ENCODE assay signal across 8 cellular contexts in the genomic region with DNA sequence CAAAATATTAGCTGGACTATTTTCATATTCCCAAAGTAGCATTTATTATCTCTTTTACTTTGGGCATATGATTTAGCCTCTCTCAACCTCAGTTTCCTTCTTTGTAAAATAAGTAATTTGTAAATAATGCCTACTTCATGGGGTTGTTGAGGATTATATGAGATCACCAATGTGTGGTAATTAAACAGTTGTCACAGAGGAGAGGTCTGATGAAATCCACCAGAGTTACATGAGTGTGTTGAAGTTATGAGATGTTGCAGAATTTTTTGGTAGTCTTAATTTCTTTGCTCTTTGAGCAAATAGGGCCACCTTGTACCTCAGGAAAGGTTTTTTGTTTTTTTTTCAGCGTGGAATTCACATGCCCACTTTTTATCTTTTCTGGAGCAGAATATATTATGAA. TPM values are rescaled to one million over a fixed set of nuclear protein-coding genes. Genes with fewer than 3 reads are reported as not detected.
DNase-seq lines count a peak whose midpoint lies in the region; ATAC-seq and TF ChIP-seq lines count a peak whose summit lies in the region.

No MANE protein-coding gene starts in this region.

- POLR2A ChIA-PET in CD8-positive, alpha-beta memory T cell (lab: Charles Lee), result interaction anchor here (3.2 kb wide), 1 partner anchor 9 kb away, joined by 21 read pairs; a partner anchor contains a TSS

- no peak for ATAC-seq in HG03039 (IDR thresholded peaks at IDR 0.05; ENCODE audit: unreplicated experiment)

- H3K4me3 ChIP-seq in CD8-positive, alpha-beta memory T cell (ENCODE audit: low read length), result peak overlapping the region; percentile 74
- peak overlapping the region; percentile 78 for H3K4me3 ChIP-seq in neural cell (ENCODE audit: low read length)

- TF ChIP-seq RAD21 in neural cell (conservative IDR thresholded peaks at IDR 0.05), result no peak

- H4K20me1 ChIP-seq in neural cell (ENCODE audit: insufficient read depth), result no peaks in the 10 kb centered on the region

- H3K9me3 ChIP-seq in CD8-positive, alpha-beta memory T cell (ENCODE audit: low read length), result no peaks in the 10 kb centered on the region
- H3K9me3 ChIP-seq in neural cell (ENCODE audit: low read length), result no peaks in the 10 kb centered on the region

- no peak for TF ChIP-seq CTCF in neural cell (IDR thresholded peaks at IDR 0.05; ENCODE audit: poor library complexity, severe bottlenecking)

- CTCF ChIA-PET in CD8-positive, alpha-beta memory T cell (lab: Charles Lee), result interaction anchor here (3.0 to 3.7 kb wide), 2 partner anchors 11 to 124 kb away, joined by 12 to 37 read pairs; a partner anchor contains a TSS

- no peaks in the 10 kb centered on the region for H3K9me2 ChIP-seq in neural cell (ENCODE audit: insufficient read depth, low read length)

- no peaks in the 10 kb centered on the region for H3K27me3 Mint-ChIP-seq in CD8-positive, alpha-beta memory T cell
- H3K27me3 Mint-ChIP-seq in dendritic cell treated with granulocyte-macrophage colony-stimulating factor and Interleukin-4, amounts not matched to agents 40 ng/mL and 50 ng/mL, for 4 days, result no peaks in the 10 kb centered on the region

- H3K9me3 Mint-ChIP-seq in CD8-positive, alpha-beta memory T cell, result no peaks in the 10 kb centered on the region
- no peaks in the 10 kb centered on the region for H3K9me3 Mint-ChIP-seq in dendritic cell treated with granulocyte-macrophage colony-stimulating factor and Interleukin-4, amounts not matched to agents 40 ng/mL and 50 ng/mL, for 4 days

- H2AFZ ChIP-seq in neural cell (ENCODE audit: low read depth, low read length), result no peak overlapping the region

- no peak for DNase-seq in CD8-positive, alpha-beta memory T cell
- DNase-seq in NOMO-1 treated with dmso at 0.1 percent for 144 hours (lab: John Stamatoyannopoulos, UW; ENCODE audit: unreplicated experiment) (peak; percentile 0), NCI-H1105 (lab: John Stamatoyannopoulos, UW) (no peak), midbrain (lab: John Stamatoyannopoulos, UW) (no peak), hypothalamus (lab: John Stamatoyannopoulos, UW) (no peak)

- H3K36me3 Mint-ChIP-seq in CD8-positive, alpha-beta memory T cell, result peaks cover 0 to 36% (median 2%) of the 10 kb centered on the region in 3 donors
- peaks cover 51% of the 10 kb centered on the region for H3K36me3 Mint-ChIP-seq in dendritic cell treated with granulocyte-macrophage colony-stimulating factor and Interleukin-4, amounts not matched to agents 40 ng/mL and 50 ng/mL, for 4 days (ENCODE audit: low read depth)

- H3K79me2 ChIP-seq in neural cell (replicated peaks; ENCODE audit: insufficient read depth, low read length), result peaks cover 26% of the 10 kb centered on the region

- no peak for TF ChIP-seq EP300 in neural cell (conservative IDR thresholded peaks at IDR 0.05; ENCODE audit: poor library complexity, severe bottlenecking)

- H3K4me2 ChIP-seq in neural cell (ENCODE audit: low read length), result peak overlapping the region; percentile 43

- H3K9ac ChIP-seq in neural cell (ENCODE audit: low read length), result no peak overlapping the region

- peaks cover 16% of the 10 kb centered on the region for H3K4me1 ChIP-seq in CD8-positive, alpha-beta memory T cell (ENCODE audit: insufficient read depth, low read length)

- H3K4me1 Mint-ChIP-seq in CD8-positive, alpha-beta memory T cell, result peaks cover 17 to 35% (median 28%) of the 10 kb centered on the region in 3 donors
- H3K4me1 Mint-ChIP-seq in dendritic cell treated with granulocyte-macrophage colony-stimulating factor and Interleukin-4, amounts not matched to agents 40 ng/mL and 50 ng/mL, for 4 days (ENCODE audit: low read depth), result peaks cover 8% of the 10 kb centered on the region

- peak overlapping the region; percentile 81 for H3K27ac ChIP-seq in CD8-positive, alpha-beta memory T cell (ENCODE audit: low read depth, low read length)
- H3K27ac ChIP-seq in neural cell (ENCODE audit: low read length), result peak overlapping the region; percentile 95

- H3K4me3 Mint-ChIP-seq in CD8-positive, alpha-beta memory T cell, result peak overlapping the region; percentile 38 to 98 (median 90)
- H3K4me3 Mint-ChIP-seq in dendritic cell treated with granulocyte-macrophage colony-stimulating factor and Interleukin-4, amounts not matched to agents 40 ng/mL and 50 ng/mL, for 4 days, result peak overlapping the region; percentile 83

- intact Hi-C loops in dendritic cell treated with granulocyte-macrophage colony-stimulating factor and Interleukin-4, amounts not matched to agents 40 ng/mL and 50 ng/mL, for 4 days (cut with micrococcal nuclease), result no loop called here

- peak overlapping the region; percentile 63 to 99 (median 90) for H3K27ac Mint-ChIP-seq in CD8-positive, alpha-beta memory T cell
- peak overlapping the region; percentile 94 for H3K27ac Mint-ChIP-seq in dendritic cell treated with granulocyte-macrophage colony-stimulating factor and Interleukin-4, amounts not matched to agents 40 ng/mL and 50 ng/mL, for 4 days

- no peaks in the 10 kb centered on the region for H3K27me3 ChIP-seq in CD8-positive, alpha-beta memory T cell (ENCODE audit: insufficient read depth, low read length, poor library complexity, severe bottlenecking)
- H3K27me3 ChIP-seq in neural cell (ENCODE audit: insufficient read depth, low read depth, low read length), result no peaks in the 10 kb centered on the region

- peaks cover 4% of the 10 kb centered on the region for H3K36me3 ChIP-seq in CD8-positive, alpha-beta memory T cell (ENCODE audit: insufficient read depth, low read length)
- H3K36me3 ChIP-seq in neural cell (ENCODE audit: insufficient read depth, low read length), result no peaks in the 10 kb centered on the region

- no peaks in the 10 kb centered on the region for H3F3A ChIP-seq in neural cell (ENCODE audit: insufficient read depth, low read length, poor library complexity, severe bottlenecking)

TF ChIP-seq in neural cell, 6 proteins besides CTCF, POLR2A, EP300 and RAD21:
- TF ChIP-seq, protein P1, sequence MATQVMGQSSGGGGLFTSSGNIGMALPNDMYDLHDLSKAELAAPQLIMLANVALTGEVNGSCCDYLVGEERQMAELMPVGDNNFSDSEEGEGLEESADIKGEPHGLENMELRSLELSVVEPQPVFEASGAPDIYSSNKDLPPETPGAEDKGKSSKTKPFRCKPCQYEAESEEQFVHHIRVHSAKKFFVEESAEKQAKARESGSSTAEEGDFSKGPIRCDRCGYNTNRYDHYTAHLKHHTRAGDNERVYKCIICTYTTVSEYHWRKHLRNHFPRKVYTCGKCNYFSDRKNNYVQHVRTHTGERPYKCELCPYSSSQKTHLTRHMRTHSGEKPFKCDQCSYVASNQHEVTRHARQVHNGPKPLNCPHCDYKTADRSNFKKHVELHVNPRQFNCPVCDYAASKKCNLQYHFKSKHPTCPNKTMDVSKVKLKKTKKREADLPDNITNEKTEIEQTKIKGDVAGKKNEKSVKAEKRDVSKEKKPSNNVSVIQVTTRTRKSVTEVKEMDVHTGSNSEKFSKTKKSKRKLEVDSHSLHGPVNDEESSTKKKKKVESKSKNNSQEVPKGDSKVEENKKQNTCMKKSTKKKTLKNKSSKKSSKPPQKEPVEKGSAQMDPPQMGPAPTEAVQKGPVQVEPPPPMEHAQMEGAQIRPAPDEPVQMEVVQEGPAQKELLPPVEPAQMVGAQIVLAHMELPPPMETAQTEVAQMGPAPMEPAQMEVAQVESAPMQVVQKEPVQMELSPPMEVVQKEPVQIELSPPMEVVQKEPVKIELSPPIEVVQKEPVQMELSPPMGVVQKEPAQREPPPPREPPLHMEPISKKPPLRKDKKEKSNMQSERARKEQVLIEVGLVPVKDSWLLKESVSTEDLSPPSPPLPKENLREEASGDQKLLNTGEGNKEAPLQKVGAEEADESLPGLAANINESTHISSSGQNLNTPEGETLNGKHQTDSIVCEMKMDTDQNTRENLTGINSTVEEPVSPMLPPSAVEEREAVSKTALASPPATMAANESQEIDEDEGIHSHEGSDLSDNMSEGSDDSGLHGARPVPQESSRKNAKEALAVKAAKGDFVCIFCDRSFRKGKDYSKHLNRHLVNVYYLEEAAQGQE (IDR thresholded peaks at IDR 0.05; ENCODE audit: borderline replicate concordance), result no peak

RNA-seq across cellular contexts. Expression of a gene that starts 1.4 kb away (rescaled TPM):
- 100 to 1,000 TPM; 298 to 348 TPM for total RNA-seq in CD8-positive, alpha-beta memory T cell
- polyA plus RNA-seq in CD8-positive, alpha-beta memory T cell, result 377 TPM
- 1,191 and 1,214 TPM in 2 replicates for polyA plus RNA-seq in neural cell
- polyA minus RNA-seq in neural cell, result 199 and 322 TPM in 2 replicates

RNA-seq across cellular contexts. Expression of a gene that starts 5.5 kb away (rescaled TPM):
- total RNA-seq in CD8-positive, alpha-beta memory T cell, result 10 to 100 TPM; 44.0 to 45.2 TPM
- 55.0 TPM for polyA plus RNA-seq in CD8-positive, alpha-beta memory T cell
- polyA plus RNA-seq in neural cell, result 2.5 and 3.6 TPM in 2 replicates
- polyA minus RNA-seq in neural cell, result 6.0 and 6.3 TPM in 2 replicates

RNA-seq across cellular contexts. Expression of a gene that starts 9.8 kb away (rescaled TPM):
- 1 to 10 TPM; 5.8 to 6.5 TPM for total RNA-seq in CD8-positive, alpha-beta memory T cell
- 4.6 TPM for polyA plus RNA-seq in CD8-positive, alpha-beta memory T cell
- 4.9 and 6.2 TPM in 2 replicates for polyA plus RNA-seq in neural cell
- 23.6 and 27.3 TPM in 2 replicates for polyA minus RNA-seq in neural cell

Comparison
In these comparisons a context has a peak if more than half of its experiments do, and no peak if none do; other contexts are left out.
1. RNA of a gene that starts 5.5 kb away (polyA plus RNA-seq): 55.0 TPM in CD8-positive, alpha-beta memory T cell (single experiment); 2.5 to 3.6 TPM in neural cell; every median in the first group is over 10 times any median in the second.